Comparison of ENCODE assay signal across 10 cellular contexts in the genomic region with DNA sequence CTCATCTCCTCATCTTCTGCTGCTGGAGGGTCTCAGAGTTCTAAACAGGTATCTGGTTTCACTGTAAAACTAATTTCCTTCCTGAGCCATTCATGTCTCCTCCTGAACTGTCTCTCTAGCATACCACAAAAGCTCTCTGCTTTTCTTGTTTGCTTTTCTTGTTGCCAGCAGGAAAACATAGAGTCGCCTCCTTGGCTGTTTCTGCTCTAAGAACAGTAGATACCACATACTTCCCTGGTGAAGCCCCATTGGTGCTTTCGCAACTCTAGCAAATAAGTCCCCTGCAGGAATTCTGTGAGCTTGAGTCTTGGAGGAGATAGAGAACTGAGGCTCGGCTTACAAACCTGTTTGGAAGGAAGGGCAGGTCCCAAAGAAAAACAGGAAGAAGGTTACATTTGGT. TPM values are rescaled to one million over a fixed set of nuclear protein-coding genes. Genes with fewer than 3 reads are reported as not detected.
A peak's percentile ranks its signal among the peaks of the same experiment; 100 is the strongest.
DNase-seq lines count a peak whose midpoint lies in the region; ATAC-seq and TF ChIP-seq lines count a peak whose summit lies in the region.
"Had no signal": no experiment of that assay in that cellular context is flagged by ENCODE, and none has a peak within 500 bp of the region (broad histone marks: within the 10 kb centered on the region; RNA-seq: fewer than 3 reads in every experiment).

No MANE protein-coding gene starts in this region.

- H3K27ac ChIP-seq in coronary artery: peak overlapping the region; percentile 41 to 82
- no peak overlapping the region for H3K27ac ChIP-seq in CD8-positive, alpha-beta memory T cell (ENCODE audit: low read depth, low read length)

- no peaks in the 10 kb centered on the region for H3K27me3 Mint-ChIP-seq in nephron progenitor cell (ENCODE audit: low read depth, poor library complexity)
- H3K27me3 Mint-ChIP-seq in natural killer cell treated with Interleukin-12 subunit alpha and Interleukin-12 subunit beta and Interleukin-15 and Interleukin-18, amount 100 ng/mL, for 72 hours: peaks cover 0 to 6% of the 10 kb centered on the region in 2 donors
- H3K27me3 Mint-ChIP-seq in CD8-positive, alpha-beta memory T cell: no peaks in the 10 kb centered on the region

- H3K4me3 Mint-ChIP-seq in nephron progenitor cell: peak overlapping the region; percentile 35
- H3K4me3 Mint-ChIP-seq in natural killer cell treated with Interleukin-12 subunit alpha and Interleukin-12 subunit beta and Interleukin-15 and Interleukin-18, amount 100 ng/mL, for 72 hours: no peak overlapping the region
- H3K4me3 Mint-ChIP-seq in CD8-positive, alpha-beta memory T cell: no peak overlapping the region

- no peaks in the 10 kb centered on the region for H3K36me3 ChIP-seq in CD8-positive, alpha-beta memory T cell (ENCODE audit: insufficient read depth, low read length)

- DNase-seq in AG20443 (ENCODE audit: low spot score): peak; percentile 73
- DNase-seq in NB4 (ENCODE audit: low read depth): peak; percentile 22
- DNase-seq in coronary artery (ENCODE audit: low spot score): no peak
- DNase-seq in nephron progenitor cell: no peak
- DNase-seq in natural killer cell treated with Interleukin-12 subunit alpha and Interleukin-12 subunit beta and Interleukin-15 and Interleukin-18, amount 100 ng/mL, for 72 hours (ENCODE audit: low spot score): no peak
- no peak for DNase-seq in CD8-positive, alpha-beta memory T cell
- DNase-seq in DMS53 (lab: John Stamatoyannopoulos, UW): no peak
- DNase-seq: activated CD4-positive, alpha-beta T cell treated with anti-CD3 and anti-CD28 coated beads, Interleukin-2, amount 50 U/mL, for 1 hour; NCI-H2081 had no signal

- H3K4me1 Mint-ChIP-seq in nephron progenitor cell: peaks cover 62% of the 10 kb centered on the region
- H3K4me1 Mint-ChIP-seq in natural killer cell treated with Interleukin-12 subunit alpha and Interleukin-12 subunit beta and Interleukin-15 and Interleukin-18, amount 100 ng/mL, for 72 hours (ENCODE audit: low read depth in 2 of 2): peaks cover 10 to 16% of the 10 kb centered on the region in 2 donors
- H3K4me1 Mint-ChIP-seq in CD8-positive, alpha-beta memory T cell: peaks cover 3 to 7% (median 4%) of the 10 kb centered on the region in 3 donors

- H3K27ac Mint-ChIP-seq in nephron progenitor cell: peak overlapping the region; percentile 95
- H3K27ac Mint-ChIP-seq in natural killer cell treated with Interleukin-12 subunit alpha and Interleukin-12 subunit beta and Interleukin-15 and Interleukin-18, amount 100 ng/mL, for 72 hours: no peak overlapping the region
- no peak overlapping the region for H3K27ac Mint-ChIP-seq in CD8-positive, alpha-beta memory T cell

- no peaks in the 10 kb centered on the region for H3K27me3 ChIP-seq in CD8-positive, alpha-beta memory T cell (ENCODE audit: insufficient read depth, low read length, poor library complexity, severe bottlenecking)

- H3K36me3 Mint-ChIP-seq in nephron progenitor cell (ENCODE audit: low read depth): peaks cover 13% of the 10 kb centered on the region
- H3K36me3 Mint-ChIP-seq in natural killer cell treated with Interleukin-12 subunit alpha and Interleukin-12 subunit beta and Interleukin-15 and Interleukin-18, amount 100 ng/mL, for 72 hours: no peaks in the 10 kb centered on the region
- no peaks in the 10 kb centered on the region for H3K36me3 Mint-ChIP-seq in CD8-positive, alpha-beta memory T cell

- TF ChIP-seq CTCF in NB4 (IDR thresholded peaks at IDR 0.05; ENCODE audit: low read depth, low read length) (no peak), coronary artery (IDR thresholded peaks at IDR 0.05) (no peak), nephron progenitor cell (IDR thresholded peaks at IDR 0.05) (no peak)

- H3K4me3 ChIP-seq in NB4 (ENCODE audit: low read depth, low read length) (no peak overlapping the region), coronary artery (peak overlapping the region; percentile 14)
- H3K4me3 ChIP-seq in CD8-positive, alpha-beta memory T cell (ENCODE audit: low read length): no peak overlapping the region

- TF ChIP-seq POLR2A in NB4 (IDR thresholded peaks at IDR 0.05; ENCODE audit: extremely low read depth, insufficient read length): no peak

- CTCF ChIA-PET in CD8-positive, alpha-beta memory T cell (lab: Charles Lee): interaction anchor here (5.6 kb wide), 1 partner anchor 12 kb away, joined by 18 read pairs; no protein-coding TSS in a partner anchor

- ATAC-seq in natural killer cell treated with Interleukin-12 subunit alpha and Interleukin-12 subunit beta and Interleukin-15 and Interleukin-18, amount 100 ng/mL, for 72 hours: no peak
- ATAC-seq in GM18520 (IDR thresholded peaks at IDR 0.05; ENCODE audit: unreplicated experiment): no peak

- H3K9me3 Mint-ChIP-seq in nephron progenitor cell: no peaks in the 10 kb centered on the region
- no peaks in the 10 kb centered on the region for H3K9me3 Mint-ChIP-seq in natural killer cell treated with Interleukin-12 subunit alpha and Interleukin-12 subunit beta and Interleukin-15 and Interleukin-18, amount 100 ng/mL, for 72 hours
- no peaks in the 10 kb centered on the region for H3K9me3 Mint-ChIP-seq in CD8-positive, alpha-beta memory T cell

- POLR2A ChIA-PET in CD8-positive, alpha-beta memory T cell (lab: Charles Lee): no interaction called here

- no peaks in the 10 kb centered on the region for H3K9me3 ChIP-seq in CD8-positive, alpha-beta memory T cell (ENCODE audit: low read length)

- H3K4me1 ChIP-seq in CD8-positive, alpha-beta memory T cell (ENCODE audit: insufficient read depth, low read length): no peaks in the 10 kb centered on the region

RNA-seq across cellular contexts. Expression of a gene that starts 7.0 kb away (rescaled TPM):
- total RNA-seq in natural killer cell treated with Interleukin-12 subunit alpha and Interleukin-12 subunit beta and Interleukin-15 and Interleukin-18, amount 100 ng/mL, for 72 hours: 1 to 10 TPM in 1 of 2 donors, under 1 TPM in 1; 0.45 to 7.3 TPM
- total RNA-seq in CD8-positive, alpha-beta memory T cell: 10 to 100 TPM; 11.3 to 12.7 TPM
- polyA plus RNA-seq in CD8-positive, alpha-beta memory T cell: 2.4 TPM

RNA-seq across cellular contexts. Expression of a gene that starts 25.4 kb away (rescaled TPM):
- total RNA-seq in natural killer cell treated with Interleukin-12 subunit alpha and Interleukin-12 subunit beta and Interleukin-15 and Interleukin-18, amount 100 ng/mL, for 72 hours: not detected
- total RNA-seq in CD8-positive, alpha-beta memory T cell: not detected
- not detected for polyA plus RNA-seq in CD8-positive, alpha-beta memory T cell

RNA-seq across cellular contexts. Expression of a gene that starts 31.6 kb away (rescaled TPM):
- total RNA-seq in natural killer cell treated with Interleukin-12 subunit alpha and Interleukin-12 subunit beta and Interleukin-15 and Interleukin-18, amount 100 ng/mL, for 72 hours: not detected
- total RNA-seq in CD8-positive, alpha-beta memory T cell: not detected
- not detected for polyA plus RNA-seq in CD8-positive, alpha-beta memory T cell

RNA-seq across cellular contexts. Expression of a gene that starts 32.6 kb away (rescaled TPM):
- total RNA-seq in natural killer cell treated with Interleukin-12 subunit alpha and Interleukin-12 subunit beta and Interleukin-15 and Interleukin-18, amount 100 ng/mL, for 72 hours: not detected
- not detected for total RNA-seq in CD8-positive, alpha-beta memory T cell
- not detected for polyA plus RNA-seq in CD8-positive, alpha-beta memory T cell

Comparison
In these comparisons a context has a peak if more than half of its experiments do, and no peak if none do; other contexts are left out.
1. DNase-seq: peak in AG20443 (single experiment) and NB4 (single experiment); none in coronary artery (single experiment), nephron progenitor cell (single experiment), natural killer cell treated with Interleukin-12 subunit alpha and Interleukin-12 subunit beta and Interleukin-15 and Interleukin-18, amount 100 ng/mL, for 72 hours (single experiment), CD8-positive, alpha-beta memory T cell (0 of 5) and DMS53 (single experiment).